Comparison of ENCODE assay signal across 11 cellular contexts in the genomic region with DNA sequence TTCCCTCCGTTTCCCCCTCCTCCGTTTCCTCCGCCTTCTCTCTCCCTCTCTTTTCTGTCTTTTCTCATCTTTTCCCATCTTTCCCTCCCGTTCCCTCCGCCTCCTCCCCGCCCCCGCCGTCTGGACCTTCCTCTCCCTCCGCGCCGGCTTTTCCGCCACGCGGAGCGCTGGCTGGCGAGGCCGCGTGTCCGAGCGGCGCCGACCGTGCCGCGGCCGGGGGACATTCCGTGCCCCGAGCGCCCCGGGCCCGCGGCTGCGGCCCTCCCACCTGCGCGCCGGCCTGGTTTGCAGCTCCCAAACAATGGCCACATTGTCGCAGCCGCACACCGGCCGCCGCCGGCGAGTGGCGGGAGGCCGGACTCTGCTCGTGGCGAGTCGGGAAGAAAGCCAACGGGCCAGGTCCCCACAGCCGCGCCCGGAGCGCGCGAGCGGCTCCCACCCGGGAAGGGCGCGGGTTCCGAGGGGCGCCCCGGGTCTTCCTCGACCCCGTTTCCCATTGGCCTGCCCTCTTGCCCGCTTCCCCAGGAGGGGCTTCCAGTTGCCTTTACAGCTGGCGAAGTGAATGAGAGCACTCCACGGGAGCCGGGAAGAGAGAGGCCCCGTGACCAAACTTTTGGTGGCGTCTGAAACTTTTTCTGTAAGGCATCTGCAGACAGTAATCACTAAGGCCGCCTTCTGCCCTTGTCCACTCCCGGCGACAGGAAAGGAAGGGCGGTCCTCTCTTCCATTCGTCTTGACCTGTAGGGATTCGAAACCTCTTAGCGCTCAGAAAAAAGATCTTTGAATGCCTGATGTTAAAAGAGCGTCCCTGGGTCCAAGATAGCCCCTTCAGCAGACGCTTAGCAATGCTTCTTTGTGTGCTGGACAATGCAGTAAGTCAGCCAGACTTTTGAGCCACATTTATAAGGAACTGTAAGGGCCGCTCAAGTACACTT. TPM values are rescaled to one million over a fixed set of nuclear protein-coding genes. Genes with fewer than 3 reads are reported as not detected.
DNase-seq lines count a peak whose midpoint lies in the region; ATAC-seq, FAIRE-seq and TF ChIP-seq lines count a peak whose summit lies in the region.
"Had no signal": no experiment of that assay in that cellular context is flagged by ENCODE, and none has a peak within 500 bp of the region (broad histone marks: within the 10 kb centered on the region; RNA-seq: fewer than 3 reads in every experiment).

No MANE protein-coding gene starts in this region.

- no peaks in the 10 kb centered on the region for H4K20me1 ChIP-seq in PC-9 (ENCODE audit: insufficient read depth)

- intact Hi-C loops in PC-9 (cut with micrococcal nuclease; ENCODE audit: unreplicated experiment) (no loop called here), pancreas (cut with DNase I) (no loop called here), thyroid gland (cut with DNase I) (no loop called here)

- peak overlapping the region; percentile 76 for H3K4me3 Mint-ChIP-seq in glutamatergic neuron (ENCODE audit: unreplicated experiment)

- POLR2A ChIA-PET in PC-9 (lab: Charles Lee; ENCODE audit: unreplicated experiment) = no interaction called here

- peaks cover 10% of the 10 kb centered on the region for H3K4me1 ChIP-seq in PC-9 (replicated peaks; ENCODE audit: insufficient read depth)
- H3K4me1 ChIP-seq in pancreas = peaks cover 0 to 4% (median 0%) of the 10 kb centered on the region in 3 donors
- H3K4me1 ChIP-seq in thyroid gland = peaks cover 19 to 26% of the 10 kb centered on the region in 2 donors

- peaks cover 11% of the 10 kb centered on the region for H3K27me3 Mint-ChIP-seq in glutamatergic neuron (ENCODE audit: unreplicated experiment)

- no peaks in the 10 kb centered on the region for H3K36me3 Mint-ChIP-seq in glutamatergic neuron (ENCODE audit: unreplicated experiment)

- H3K4me2 ChIP-seq in PC-9 = peak overlapping the region; percentile 47; the same call in 1 of the 2 replicates

- peaks cover 2% of the 10 kb centered on the region for H3K9me3 Mint-ChIP-seq in glutamatergic neuron (ENCODE audit: unreplicated experiment)

- CTCF ChIA-PET in PC-9 (lab: Charles Lee) = no interaction called here

- peak overlapping the region; percentile 31; the same call in 1 of the 2 replicates for H3K4me3 ChIP-seq in PC-9
- H3K4me3 ChIP-seq in pancreas = peak overlapping the region in 2 of 4 donors; percentile 14 to 33
- H3K4me3 ChIP-seq in thyroid gland (replicated peaks in 1 of 3) = peak overlapping the region in 1 of 3 donors; percentile 15

- H3K9me2 ChIP-seq in PC-9 (ENCODE audit: insufficient read depth) = no peaks in the 10 kb centered on the region

- TF ChIP-seq POLR2A in thyroid gland (IDR thresholded peaks at IDR 0.05) = no peak

- H3K27ac ChIP-seq in PC-9 = no peak overlapping the region
- no peak overlapping the region for H3K27ac ChIP-seq in pancreas
- H3K27ac ChIP-seq in thyroid gland = no peak overlapping the region

- TF ChIP-seq CTCF in PC-9 (conservative IDR thresholded peaks at IDR 0.05) = no peak
- no peak for TF ChIP-seq CTCF in glutamatergic neuron (IDR thresholded peaks at IDR 0.05; ENCODE audit: partially characterized antibody, unreplicated experiment)
- TF ChIP-seq CTCF in pancreas (IDR thresholded peaks at IDR 0.05) = no peak
- no peak for TF ChIP-seq CTCF in thyroid gland (IDR thresholded peaks at IDR 0.05)

- 9 to 15% methylated on average over 69 to 80 of the region's 80 CpGs for WGBS in pancreas, 2 donors
- 5 to 10% methylated on average over 45 to 46 of the region's 80 CpGs for WGBS in thyroid gland, 2 donors

- H3F3A ChIP-seq in PC-9 (ENCODE audit: insufficient read depth, low read depth) = no peaks in the 10 kb centered on the region

- H3K27ac Mint-ChIP-seq in glutamatergic neuron (ENCODE audit: unreplicated experiment) = peak overlapping the region; percentile 8

- DNase-seq in AG08396 (ENCODE audit: low spot score) = peak; percentile 46
- DNase-seq in PC-9 = peak in 1 of 2 experiments; percentile 31
- DNase-seq in glutamatergic neuron = peak; percentile 40
- peak in 4 of 6 donors; percentile 40 to 75 (median 62) for DNase-seq in pancreas
- no peak for DNase-seq in CD1c-positive myeloid dendritic cell (ENCODE audit: extremely low spot score)
- DNase-seq in thyroid gland = no peak
- DNase-seq: effector memory CD4-positive, alpha-beta T cell had no signal

- no TSS peak for BruUV-seq in PC-9 (replicated peaks; lab: Mats Ljungman, UMichigan)

- H3K27me3 ChIP-seq in PC-9 (ENCODE audit: insufficient read depth, low read depth) = peaks cover 96% of the 10 kb centered on the region
- peaks cover 0 to 38% (median 7%) of the 10 kb centered on the region in 4 donors for H3K27me3 ChIP-seq in pancreas
- no peaks in the 10 kb centered on the region for H3K27me3 ChIP-seq in thyroid gland

- H3K79me2 ChIP-seq in PC-9 (ENCODE audit: low read depth) = no peaks in the 10 kb centered on the region

- no peak for FAIRE-seq in pancreas (lab: Jason Lieb, UNC)
- FAIRE-seq: D721Med had no signal

- no peak overlapping the region for H2AFZ ChIP-seq in PC-9

- no peaks in the 10 kb centered on the region for H3K36me3 ChIP-seq in PC-9 (ENCODE audit: low read depth)
- no peaks in the 10 kb centered on the region for H3K36me3 ChIP-seq in pancreas
- H3K36me3 ChIP-seq in thyroid gland = no peaks in the 10 kb centered on the region

- ATAC-seq in pancreas = peak; percentile 22 to 63 (median 52)
- no peak for ATAC-seq in HG03442 (IDR thresholded peaks at IDR 0.05; ENCODE audit: unreplicated experiment)
- ATAC-seq in GM21423 (IDR thresholded peaks at IDR 0.05; ENCODE audit: unreplicated experiment) = no peak

- H3K9me3 ChIP-seq in PC-9 (ENCODE audit: insufficient read depth, low read depth) (no peaks in the 10 kb centered on the region), pancreas (no peaks in the 10 kb centered on the region), thyroid gland (no peaks in the 10 kb centered on the region)

- H3K4me1 Mint-ChIP-seq in glutamatergic neuron (ENCODE audit: low read depth, unreplicated experiment) = peaks cover 26% of the 10 kb centered on the region

RNA-seq across cellular contexts. Expression of a gene that starts 6.1 kb away (rescaled TPM):
- total RNA-seq in PC-9 (2021) (11.6 and 14.6 TPM in 2 replicates), glutamatergic neuron (ENCODE audit: unreplicated experiment) (3.9 TPM), pancreas (1 to 10 TPM in 2 of 6 donors, under 1 TPM in 4; 0.14 to 3.2 (median 0.53) TPM), thyroid gland (1 to 10 TPM; 1.1 to 1.4 (median 1.3) TPM)
- 1 to 10 TPM in 1 of 2 donors, under 1 TPM in 1; 0.14 to 1.6 TPM for polyA plus RNA-seq in pancreas
- total RNA-seq: activated CD8-positive, alpha-beta memory T cell treated with anti-CD3 and anti-CD28 coated beads for 36 hours had no signal

Comparison
In these comparisons a context has a peak if more than half of its experiments do, and no peak if none do; other contexts are left out.
1. DNase-seq: peak in AG08396 (single experiment), glutamatergic neuron (single experiment) and pancreas (4 of 6); none in CD1c-positive myeloid dendritic cell (single experiment) and thyroid gland (0 of 2).
2. ATAC-seq: peak in pancreas (4 of 4); none in HG03442 (single experiment) and GM21423 (single experiment).